In the genomic region with DNA sequence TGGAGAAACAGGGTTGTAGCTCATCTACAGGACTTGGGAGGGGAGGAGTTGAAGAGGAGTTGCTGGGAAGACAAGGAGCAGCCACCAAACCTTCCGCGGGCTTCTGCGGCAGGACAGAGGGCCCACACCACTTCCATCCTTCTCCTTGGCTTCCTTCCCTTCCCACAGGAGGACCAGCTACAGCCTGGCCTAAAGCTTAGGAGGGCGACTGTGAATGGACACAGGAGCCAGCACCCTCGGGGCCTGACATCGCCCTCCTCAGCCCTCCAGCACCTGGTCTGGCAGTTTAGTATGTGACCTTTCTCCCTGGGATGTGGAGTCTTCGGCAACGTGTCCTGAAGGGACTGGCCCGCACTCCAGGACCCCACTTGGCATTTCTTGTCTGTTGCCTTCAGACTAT, we compare ENCODE assay signal across 26 cellular contexts. TPM values are rescaled to one million over a fixed set of nuclear protein-coding genes. Genes with fewer than 3 reads are reported as not detected.
DNase-seq lines count a peak whose midpoint lies in the region; ATAC-seq, FAIRE-seq and TF ChIP-seq lines count a peak whose summit lies in the region.
"Had no signal": no experiment of that assay in that cellular context is flagged by ENCODE, and none has a peak within 500 bp of the region (broad histone marks: within the 10 kb centered on the region; RNA-seq: fewer than 3 reads in every experiment).

No MANE protein-coding gene starts in this region.

- peaks cover 69% of the 10 kb centered on the region for H3K36me3 Mint-ChIP-seq in CD8-positive, alpha-beta T cell
- peaks cover 37% of the 10 kb centered on the region for H3K36me3 Mint-ChIP-seq in neural progenitor cell

- peak overlapping the region; percentile 97 for H2BK5ac ChIP-seq in H1 (ENCODE audit: low read depth, low read length)

- H3K36me3 ChIP-seq in CD8-positive, alpha-beta T cell (ENCODE audit: insufficient read depth, low read length): peaks cover 16% of the 10 kb centered on the region
- H3K36me3 ChIP-seq in HUES64 (ENCODE audit: insufficient read depth, low read length) (peaks cover 32% of the 10 kb centered on the region), H1 (ENCODE audit: control insufficient read depth in 2 of 4, insufficient read depth in 4 of 4, low read length in 3 of 4) (peaks cover 10 to 30% (median 13%) of the 10 kb centered on the region in 4 experiments; a peak in 7 of 8 replicates), neural progenitor cell (no peaks in the 10 kb centered on the region)

- TF ChIP-seq RAD21 in H1 (IDR thresholded peaks at IDR 0.05 in 1 of 2, conservative IDR thresholded peaks at IDR 0.05 in 1 of 2; ENCODE audit: low read depth in 2 of 2, low read length in 2 of 2): no peak

- peak overlapping the region; percentile 80 for H3K18ac ChIP-seq in H1 (ENCODE audit: extremely low read depth, low read length)

- TF ChIP-seq POLR2A in H1 (IDR thresholded peaks at IDR 0.05; ENCODE audit: control extremely low read depth in 1 of 2, low read depth in 2 of 2, low read length in 2 of 2) (no peak), GM12891 (IDR thresholded peaks at IDR 0.05; ENCODE audit: low read depth, low read length) (no peak)

- CTCF ChIA-PET in CD8-positive, alpha-beta T cell (lab: Charles Lee): no interaction called here
- CTCF ChIA-PET in H1 (lab: Charles Lee; ENCODE audit: partially characterized antibody): interaction anchor here (0.6 to 2.2 kb wide), 7 partner anchors 9 to 137 kb away, joined by 3 to 18 read pairs (median 5); partner anchors contain the start of genes ATAD2B and TP53I3

- H3K9me3 Mint-ChIP-seq in CD8-positive, alpha-beta T cell: no peaks in the 10 kb centered on the region
- H3K9me3 Mint-ChIP-seq in neural progenitor cell: no peaks in the 10 kb centered on the region
- H3K9me3 Mint-ChIP-seq: CD8-positive, alpha-beta memory T cell had no signal

- no peaks in the 10 kb centered on the region for H3K4me1 Mint-ChIP-seq in CD8-positive, alpha-beta T cell (ENCODE audit: low read depth)
- peaks cover 15% of the 10 kb centered on the region for H3K4me1 Mint-ChIP-seq in neural progenitor cell
- H3K4me1 Mint-ChIP-seq: CD8-positive, alpha-beta memory T cell had no signal

- H3F3A ChIP-seq in neural progenitor cell (ENCODE audit: low read depth): no peaks in the 10 kb centered on the region

- H3K4me1 ChIP-seq in CD8-positive, alpha-beta T cell (ENCODE audit: insufficient read depth, low read length): no peaks in the 10 kb centered on the region
- peaks cover 26% of the 10 kb centered on the region for H3K4me1 ChIP-seq in HUES64 (ENCODE audit: insufficient read depth, low read length)
- peaks cover 12 to 28% (median 20%) of the 10 kb centered on the region in 4 experiments for H3K4me1 ChIP-seq in H1 (replicated peaks in 1 of 4; ENCODE audit: control insufficient read depth in 3 of 4, insufficient read depth in 4 of 4, low read length in 3 of 4)
- peaks cover 15% of the 10 kb centered on the region for H3K4me1 ChIP-seq in neural progenitor cell

- H3K4me3 Mint-ChIP-seq in CD8-positive, alpha-beta T cell: no peak overlapping the region
- no peak overlapping the region for H3K4me3 Mint-ChIP-seq in neural progenitor cell
- H3K4me3 Mint-ChIP-seq: CD8-positive, alpha-beta memory T cell had no signal

- no peak overlapping the region for H3K4me3 ChIP-seq in CD8-positive, alpha-beta T cell (ENCODE audit: low read depth, low read length)
- H3K4me3 ChIP-seq in HUES64 (ENCODE audit: low read length) (no peak overlapping the region), H1 (ENCODE audit: extremely low read depth in 1 of 4, insufficient read depth in 2 of 4, low read depth in 3 of 4, low read length in 4 of 4) (no peak overlapping the region), neural progenitor cell (no peak overlapping the region)
- H3K4me3 ChIP-seq: GM23248 had no signal

- H3K23me2 ChIP-seq in H1 (ENCODE audit: low read depth, low read length): no peaks in the 10 kb centered on the region

- no peaks in the 10 kb centered on the region for H3K27me3 ChIP-seq in CD8-positive, alpha-beta T cell (ENCODE audit: insufficient read depth, low read length)
- H3K27me3 ChIP-seq in HUES64 (ENCODE audit: insufficient read depth, low read length) (no peaks in the 10 kb centered on the region), H1 (replicated peaks in 1 of 4; ENCODE audit: control insufficient read depth in 3 of 4, extremely low read depth in 1 of 4, insufficient read depth in 3 of 4, low read length in 3 of 4) (no peaks in the 10 kb centered on the region), neural progenitor cell (no peaks in the 10 kb centered on the region)

- peak overlapping the region; percentile 95 for H4K91ac ChIP-seq in H1 (replicated peaks; ENCODE audit: insufficient read length, low read length)

- 96% methylated on average over 9 of the region's 9 CpGs for WGBS in HUES64
- WGBS in H1 (ENCODE audit: extremely low coverage in 1 of 2, insufficient coverage in 1 of 2, insufficient read length in 1 of 2, insufficient replicate concordance in 2 of 2, low coverage in 1 of 2, low lambda C conversion rate in 2 of 2, missing lambda C conversion rate in 1 of 2), 2 experiments: 86% methylated on average over 9 of the region's 9 CpGs; no CpG with 5 or more reads in 1 of the 2 experiments

- no peak for ATAC-seq in CD8-positive, alpha-beta T cell
- ATAC-seq in left ventricle myocardium superior: no peak
- ATAC-seq: Panc1 had no signal

- H3K14ac ChIP-seq in H1 (ENCODE audit: insufficient read length): no peak overlapping the region

- no peak for TF ChIP-seq EP300 in H1 (IDR thresholded peaks at IDR 0.05; ENCODE audit: borderline replicate concordance in 1 of 2, low read depth in 2 of 2, low read length in 2 of 2)

- no peak for TF ChIP-seq CTCF in CD8-positive, alpha-beta T cell (IDR thresholded peaks at IDR 0.05)
- TF ChIP-seq CTCF in H1 (IDR thresholded peaks at IDR 0.05; ENCODE audit: control extremely low read depth in 1 of 3, insufficient read depth in 1 of 3, low read depth in 1 of 3, low read length in 3 of 3) (no peak), neural progenitor cell (IDR thresholded peaks at IDR 0.05) (no peak)

- no peak overlapping the region for H3K56ac ChIP-seq in H1 (replicated peaks; ENCODE audit: insufficient read length, low read depth, low read length)

- POLR2A ChIA-PET in CD8-positive, alpha-beta T cell (lab: Charles Lee): no interaction called here
- POLR2A ChIA-PET in H1 (lab: Charles Lee; ENCODE audit: partially characterized antibody): interaction anchor here (0.6 to 3.4 kb wide), 9 partner anchors 12 to 105 kb away, joined by 3 to 18 read pairs (median 5); partner anchors contain the start of genes MFSD2B, SF3B6, TP53I3 and WDCP

- peak overlapping the region; percentile 68; the same call in 1 of the 2 replicates for H2BK20ac ChIP-seq in H1 (ENCODE audit: low read length)

- H3K27ac ChIP-seq in CD8-positive, alpha-beta T cell (ENCODE audit: low read depth, low read length): no peak overlapping the region
- H3K27ac ChIP-seq in HUES64 (ENCODE audit: low read depth, low read length) (peak overlapping the region; percentile 95), H1 (ENCODE audit: low read depth, low read length) (peak overlapping the region; percentile 82; the same call in 1 of the 2 replicates), neural progenitor cell (no peak overlapping the region)
- H3K27ac ChIP-seq: GM23248 had no signal

- H3K23ac ChIP-seq in H1 (ENCODE audit: insufficient read length): no peak overlapping the region

- peak overlapping the region; percentile 62 for H3K4ac ChIP-seq in H1 (replicated peaks; ENCODE audit: insufficient read length, low read depth, low read length)

- H2BK12ac ChIP-seq in H1 (ENCODE audit: low read depth, low read length): peak overlapping the region; percentile 96

- H3K9ac ChIP-seq in HUES64 (ENCODE audit: low read depth, low read length) (peak overlapping the region; percentile 30; the same call in 1 of the 2 replicates), H1 (replicated peaks in 1 of 4; ENCODE audit: extremely low read depth in 1 of 4, low read depth in 3 of 4, low read length in 3 of 4) (no peak overlapping the region; a peak in 1 of 7 replicates), neural progenitor cell (no peak overlapping the region)
- H3K9ac ChIP-seq: GM23248, SK-N-SH had no signal

- H2AK5ac ChIP-seq in H1 (ENCODE audit: low read depth, low read length): peak overlapping the region; percentile 99; the same call in 1 of the 2 replicates

- H3K79me2 ChIP-seq in H1 (ENCODE audit: control insufficient read depth in 1 of 2, insufficient read depth in 2 of 2, low read length in 2 of 2): peaks cover 0 to 8% of the 10 kb centered on the region in 2 experiments; a peak in 1 of 4 replicates
- no peaks in the 10 kb centered on the region for H3K79me2 ChIP-seq in neural progenitor cell (ENCODE audit: low read depth)

- no peaks in the 10 kb centered on the region for H3K9me3 ChIP-seq in CD8-positive, alpha-beta T cell (ENCODE audit: low read length)
- H3K9me3 ChIP-seq in HUES64 (ENCODE audit: insufficient read depth, low read depth, low read length) (no peaks in the 10 kb centered on the region), H1 (ENCODE audit: insufficient read depth in 2 of 2, low read depth in 1 of 2, low read length in 1 of 2) (no peaks in the 10 kb centered on the region), neural progenitor cell (ENCODE audit: low read depth) (no peaks in the 10 kb centered on the region)
- H3K9me3 ChIP-seq: SK-N-SH had no signal

- peak overlapping the region; percentile 22 for H3K27ac Mint-ChIP-seq in CD8-positive, alpha-beta T cell
- peak overlapping the region; percentile 81 for H3K27ac Mint-ChIP-seq in neural progenitor cell

- intact Hi-C loops in CD8-positive, alpha-beta T cell (cut with DNase I, micrococcal nuclease): no loop called here
- intact Hi-C loops in left ventricle myocardium superior (cut with micrococcal nuclease): no loop called here

- H3K4me2 ChIP-seq in H1 (ENCODE audit: insufficient read depth in 1 of 2, low read depth in 2 of 2, low read length in 2 of 2): peak overlapping the region in 1 of 2 experiments; percentile 44; a peak in 1 of 4 replicates
- no peak overlapping the region for H3K4me2 ChIP-seq in neural progenitor cell
- H3K4me2 ChIP-seq: SK-N-SH had no signal

- no peak overlapping the region for H2AFZ ChIP-seq in H1 (ENCODE audit: low read length)
- H2AFZ ChIP-seq in neural progenitor cell (replicated peaks): no peak overlapping the region
- H2AFZ ChIP-seq: GM23248 had no signal

- peak overlapping the region; percentile 98; the same call in 1 of the 2 replicates for H2BK15ac ChIP-seq in H1 (ENCODE audit: low read length)

- H3K79me1 ChIP-seq in H1 (ENCODE audit: low read depth, low read length): peaks cover 6% of the 10 kb centered on the region; the same call in 1 of the 2 replicates

- no peaks in the 10 kb centered on the region for H3K27me3 Mint-ChIP-seq in CD8-positive, alpha-beta T cell (ENCODE audit: low read depth)
- peaks cover 4% of the 10 kb centered on the region for H3K27me3 Mint-ChIP-seq in neural progenitor cell (ENCODE audit: insufficient read depth, low read depth)
- H3K27me3 Mint-ChIP-seq: CD8-positive, alpha-beta memory T cell had no signal

- H4K20me1 ChIP-seq in H1 (replicated peaks in 1 of 2; ENCODE audit: control insufficient read depth in 1 of 2, insufficient read depth in 2 of 2, low read length in 2 of 2) (no peaks in the 10 kb centered on the region), neural progenitor cell (ENCODE audit: low read depth) (no peaks in the 10 kb centered on the region)

- DNase-seq in CD8-positive, alpha-beta T cell: no peak
- DNase-seq in H1 (ENCODE audit: low read depth in 1 of 2, low spot score in 2 of 2): no peak
- no peak for DNase-seq in neural progenitor cell (ENCODE audit: low spot score)
- DNase-seq in NCI-H446 treated with DMSO at 0.1 percent for 48 hours (lab: John Stamatoyannopoulos, UW): no peak
- DNase-seq in left ventricle myocardium superior: no peak
- no peak for DNase-seq in GM12891 (ENCODE audit: insufficient read length, low spot score)
- DNase-seq: AML-193; C1 segment of cervical spinal cord; Calu3; CD8-positive, alpha-beta memory T cell; DMS153; GM23248; MM.1S; NCI-H1092; NCI-H1436; NCI-H187 treated with DMSO at 0.1 percent for 48 hours; NCI-H2107; NCI-H510A; NCI-H748 treated with DMSO at 0.1 percent for 48 hours; SIG-M5; SK-N-SH had no signal

- FAIRE-seq in H1 (lab: Jason Lieb, UNC): no peak
- FAIRE-seq in GM12891 (lab: Jason Lieb, UNC): no peak
- FAIRE-seq: GM12892, GM18507 had no signal

- H4K8ac ChIP-seq in H1 (ENCODE audit: extremely low read depth, insufficient read depth, low read length): peak overlapping the region; percentile 54; the same call in 1 of the 2 replicates

- H2BK120ac ChIP-seq in H1 (replicated peaks; ENCODE audit: low read depth, low read length): peak overlapping the region; percentile 30

- peak overlapping the region; percentile 42 for H4K5ac ChIP-seq in H1 (ENCODE audit: insufficient read length, low read depth, low read length)

RNA-seq across cellular contexts. Expression of gene MFSD2B, which starts 15.4 kb away (rescaled TPM):
- under 1 TPM; 0.47 to 0.68 TPM for total RNA-seq in CD8-positive, alpha-beta T cell
- polyA plus RNA-seq in HUES64 (2013, experiment 1 of 2): 0.45 TPM
- polyA plus RNA-seq in HUES64 (2013, experiment 2 of 2): 0.32 TPM
- total RNA-seq in H1 (2021; fragmentation: NEBNext Ultra II Directional; extraction: Animal tissue kit (Norgen Biotek cat#: 25700)): 0.48 and 1.1 TPM in 2 replicates
- 0.33 and 0.46 TPM in 2 replicates for polyA plus RNA-seq in H1 (2011; rRNA removed)
- polyA plus RNA-seq in H1 (2011; cell fraction: cytosol; rRNA removed): 0.16 TPM
- 0.81 TPM for polyA plus RNA-seq in H1 (2011; cell fraction: nucleus; rRNA removed)
- polyA plus RNA-seq in H1 (2012, experiment 1 of 2): 0.17 to 2.4 TPM (median 1.1 TPM) in 4 replicates
- polyA plus RNA-seq in H1 (2012, experiment 2 of 2): 0.31 TPM
- polyA plus RNA-seq in H1 (2013, experiment 1 of 2): 0.59 TPM
- 0.44 TPM for polyA plus RNA-seq in H1 (2013, experiment 2 of 2)
- 0.17 and 1.4 TPM in 2 replicates for polyA minus RNA-seq in H1 (2011; rRNA and poly(A)+ RNA removed)
- not detected for polyA minus RNA-seq in H1 (2011; cell fraction: cytosol; rRNA and poly(A)+ RNA removed)
- polyA minus RNA-seq in H1 (2011; cell fraction: nucleus; rRNA and poly(A)+ RNA removed): 0.20 TPM
- 0.40 TPM in 1 of 2 replicates, not detected in the other for total RNA-seq in neural progenitor cell (ENCODE audit: low replicate concordance)
- not detected for total RNA-seq in left ventricle myocardium superior
- 0.12 TPM for polyA plus RNA-seq in GM12891 (2012; ENCODE audit: low read depth, missing spikeins)
- total RNA-seq: A172, Calu3 had no signal
- polyA plus RNA-seq: CD8-positive, alpha-beta memory T cell; SK-N-SH had no signal

RNA-seq across cellular contexts. Expression of gene WDCP, which starts 21.9 kb away (rescaled TPM):
- 1 to 10 TPM; 3.7 to 4.8 TPM for total RNA-seq in CD8-positive, alpha-beta T cell
- polyA plus RNA-seq in HUES64 (2013, experiment 1 of 2): 17.7 TPM
- polyA plus RNA-seq in HUES64 (2013, experiment 2 of 2): 17.6 TPM
- 37.6 and 40.1 TPM in 2 replicates for total RNA-seq in H1 (2021; fragmentation: NEBNext Ultra II Directional; extraction: Animal tissue kit (Norgen Biotek cat#: 25700))
- polyA plus RNA-seq in H1 (2011; rRNA removed): 18.0 and 19.2 TPM in 2 replicates
- 21.5 TPM for polyA plus RNA-seq in H1 (2011; cell fraction: cytosol; rRNA removed)
- 22.9 TPM for polyA plus RNA-seq in H1 (2011; cell fraction: nucleus; rRNA removed)
- 18.2 to 21.5 TPM (median 20.2 TPM) in 4 replicates for polyA plus RNA-seq in H1 (2012, experiment 1 of 2)
- polyA plus RNA-seq in H1 (2012, experiment 2 of 2): 1.3 TPM
- 15.0 TPM for polyA plus RNA-seq in H1 (2013, experiment 1 of 2)
- polyA plus RNA-seq in H1 (2013, experiment 2 of 2): 15.4 TPM
- 119 and 146 TPM in 2 replicates for polyA minus RNA-seq in H1 (2011; rRNA and poly(A)+ RNA removed)
- polyA minus RNA-seq in H1 (2011; cell fraction: cytosol; rRNA and poly(A)+ RNA removed): 14.8 TPM
- polyA minus RNA-seq in H1 (2011; cell fraction: nucleus; rRNA and poly(A)+ RNA removed): 20.8 TPM
- total RNA-seq in neural progenitor cell (ENCODE audit: low replicate concordance) (21.6 and 25.9 TPM in 2 replicates), left ventricle myocardium superior (8.0 TPM)
- polyA plus RNA-seq in GM12891 (2012; ENCODE audit: low read depth, missing spikeins): 3.9 TPM

RNA-seq across cellular contexts. Expression of gene FKBP1B, which starts 24.3 kb away (rescaled TPM):
- under 1 TPM in 1 of 2 experiments, not detected in 1; 0.28 TPM for total RNA-seq in CD8-positive, alpha-beta T cell
- polyA plus RNA-seq in HUES64 (2013, experiment 1 of 2): 44.8 TPM
- 51.1 TPM for polyA plus RNA-seq in HUES64 (2013, experiment 2 of 2)
- 47.6 and 50.8 TPM in 2 replicates for total RNA-seq in H1 (2021; fragmentation: NEBNext Ultra II Directional; extraction: Animal tissue kit (Norgen Biotek cat#: 25700))
- 135 and 151 TPM in 2 replicates for polyA plus RNA-seq in H1 (2011; rRNA removed)
- 115 TPM for polyA plus RNA-seq in H1 (2011; cell fraction: cytosol; rRNA removed)
- 66.1 TPM for polyA plus RNA-seq in H1 (2011; cell fraction: nucleus; rRNA removed)
- polyA plus RNA-seq in H1 (2012, experiment 1 of 2): 66.5 to 71.0 TPM (median 68.8 TPM) in 4 replicates
- polyA plus RNA-seq in H1 (2012, experiment 2 of 2): 56.0 TPM
- 49.8 TPM for polyA plus RNA-seq in H1 (2013, experiment 1 of 2)
- polyA plus RNA-seq in H1 (2013, experiment 2 of 2): 49.9 TPM
- 55.8 and 56.9 TPM in 2 replicates for polyA minus RNA-seq in H1 (2011; rRNA and poly(A)+ RNA removed)
- polyA minus RNA-seq in H1 (2011; cell fraction: cytosol; rRNA and poly(A)+ RNA removed): 18.5 TPM
- polyA minus RNA-seq in H1 (2011; cell fraction: nucleus; rRNA and poly(A)+ RNA removed): 17.9 TPM
- 46.0 and 58.6 TPM in 2 replicates for total RNA-seq in neural progenitor cell (ENCODE audit: low replicate concordance)
- 3.2 TPM for total RNA-seq in left ventricle myocardium superior
- polyA plus RNA-seq in GM12891 (2012; ENCODE audit: low read depth, missing spikeins): 0.40 TPM

RNA-seq across cellular contexts. Expression of gene SF3B6, which starts 50.9 kb away (rescaled TPM):
- 10 to 100 TPM; 69.7 to 78.9 TPM for total RNA-seq in CD8-positive, alpha-beta T cell
- polyA plus RNA-seq in HUES64 (2013, experiment 1 of 2): 129 TPM
- polyA plus RNA-seq in HUES64 (2013, experiment 2 of 2): 153 TPM
- 126 and 127 TPM in 2 replicates for total RNA-seq in H1 (2021; fragmentation: NEBNext Ultra II Directional; extraction: Animal tissue kit (Norgen Biotek cat#: 25700))
- 86.6 and 155 TPM in 2 replicates for polyA plus RNA-seq in H1 (2011; rRNA removed)
- polyA plus RNA-seq in H1 (2011; cell fraction: cytosol; rRNA removed): 176 TPM
- polyA plus RNA-seq in H1 (2011; cell fraction: nucleus; rRNA removed): 33.1 TPM
- 105 to 184 TPM (median 117 TPM) in 4 replicates for polyA plus RNA-seq in H1 (2012, experiment 1 of 2)
- polyA plus RNA-seq in H1 (2012, experiment 2 of 2): 246 TPM
- 180 TPM for polyA plus RNA-seq in H1 (2013, experiment 1 of 2)
- 197 TPM for polyA plus RNA-seq in H1 (2013, experiment 2 of 2)
- 21.8 and 39.5 TPM in 2 replicates for polyA minus RNA-seq in H1 (2011; rRNA and poly(A)+ RNA removed)
- 36.9 TPM for polyA minus RNA-seq in H1 (2011; cell fraction: cytosol; rRNA and poly(A)+ RNA removed)
- polyA minus RNA-seq in H1 (2011; cell fraction: nucleus; rRNA and poly(A)+ RNA removed): 22.6 TPM
- total RNA-seq in neural progenitor cell (ENCODE audit: low replicate concordance): 186 and 329 TPM in 2 replicates
- 58.2 TPM for total RNA-seq in left ventricle myocardium superior
- 218 TPM for polyA plus RNA-seq in GM12891 (2012; ENCODE audit: low read depth, missing spikeins)

RNA-seq across cellular contexts. Expression of gene TP53I3, which starts 59.4 kb away (rescaled TPM):
- total RNA-seq in CD8-positive, alpha-beta T cell: under 1 TPM in 1 of 2 experiments, not detected in 1; 0.17 TPM
- polyA plus RNA-seq in HUES64 (2013, experiment 1 of 2): 39.8 TPM
- polyA plus RNA-seq in HUES64 (2013, experiment 2 of 2): 33.8 TPM
- 29.4 and 30.1 TPM in 2 replicates for total RNA-seq in H1 (2021; fragmentation: NEBNext Ultra II Directional; extraction: Animal tissue kit (Norgen Biotek cat#: 25700))
- polyA plus RNA-seq in H1 (2011; rRNA removed): 34.5 and 36.3 TPM in 2 replicates
- polyA plus RNA-seq in H1 (2011; cell fraction: cytosol; rRNA removed): 46.1 TPM
- 59.1 TPM for polyA plus RNA-seq in H1 (2011; cell fraction: nucleus; rRNA removed)
- 36.3 to 44.3 TPM (median 40.3 TPM) in 4 replicates for polyA plus RNA-seq in H1 (2012, experiment 1 of 2)
- polyA plus RNA-seq in H1 (2012, experiment 2 of 2): 32.4 TPM
- 19.8 TPM for polyA plus RNA-seq in H1 (2013, experiment 1 of 2)
- polyA plus RNA-seq in H1 (2013, experiment 2 of 2): 19.2 TPM
- 16.0 and 23.1 TPM in 2 replicates for polyA minus RNA-seq in H1 (2011; rRNA and poly(A)+ RNA removed)
- polyA minus RNA-seq in H1 (2011; cell fraction: cytosol; rRNA and poly(A)+ RNA removed): 14.9 TPM
- polyA minus RNA-seq in H1 (2011; cell fraction: nucleus; rRNA and poly(A)+ RNA removed): 29.0 TPM
- 25.8 and 36.5 TPM in 2 replicates for total RNA-seq in neural progenitor cell (ENCODE audit: low replicate concordance)
- 13.3 TPM for total RNA-seq in left ventricle myocardium superior
- 12.2 TPM for polyA plus RNA-seq in GM12891 (2012; ENCODE audit: low read depth, missing spikeins)
- polyA plus RNA-seq: CD8-positive, alpha-beta memory T cell had no signal

Comparison
In these comparisons a context has a peak if more than half of its experiments do, and no peak if none do; other contexts are left out.
1. H3K27ac ChIP-seq: peak in HUES64 (single experiment) and H1 (single experiment); none in CD8-positive, alpha-beta T cell (single experiment) and neural progenitor cell (single experiment).
2. RNA of gene FKBP1B, which starts 24.3 kb away (total RNA-seq): 47.6 to 50.8 TPM in H1 and 46.0 to 58.6 TPM in neural progenitor cell; 3.2 TPM in left ventricle myocardium superior (single experiment) and 0.28 TPM in CD8-positive, alpha-beta T cell; every median in the first group is over 10 times any median in the second.